Comparison of ENCODE assay signal across 8 cellular contexts in the genomic region with DNA sequence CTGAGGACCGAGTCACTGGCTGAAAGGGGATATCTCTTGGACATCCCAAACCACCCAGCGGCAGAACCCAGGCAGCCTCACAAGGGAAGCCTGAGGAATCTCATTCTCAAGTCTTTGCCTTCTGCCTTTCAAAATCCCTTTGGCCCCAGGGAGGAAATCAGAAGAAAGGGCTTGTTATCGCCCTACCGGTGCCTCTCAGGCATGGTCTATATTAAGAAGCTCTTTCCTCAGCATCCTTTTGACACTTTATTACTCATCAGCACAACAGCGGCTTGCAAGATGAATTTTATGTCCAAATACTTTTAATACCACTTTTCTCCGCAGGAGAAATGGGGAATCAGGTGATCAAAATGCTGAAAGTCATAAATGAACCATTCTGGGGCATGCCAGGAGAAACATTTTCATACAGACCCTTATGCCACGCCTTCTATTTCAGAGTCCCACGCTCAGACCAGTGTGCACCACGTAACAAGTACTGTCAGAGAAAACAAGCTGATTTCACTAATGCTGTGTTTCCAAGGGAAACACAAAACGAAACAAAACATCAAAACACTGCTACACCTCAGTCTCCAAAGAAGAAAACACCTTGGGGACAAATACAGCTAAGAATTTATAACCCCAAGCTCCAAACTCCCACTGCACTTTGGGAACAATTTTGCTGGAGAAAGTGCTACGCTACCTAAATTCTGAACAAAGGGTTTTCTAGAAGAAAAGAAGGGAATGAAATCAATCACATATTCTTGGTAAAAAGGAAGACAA. TPM values are rescaled to one million over a fixed set of nuclear protein-coding genes. Genes with fewer than 3 reads are reported as not detected.
DNase-seq lines count a peak whose midpoint lies in the region; ATAC-seq and TF ChIP-seq lines count a peak whose summit lies in the region.

No MANE protein-coding gene starts in this region.

- peaks cover 73% of the 10 kb centered on the region for H3K4me1 Mint-ChIP-seq in CD8-positive, alpha-beta T cell (ENCODE audit: low read depth)

- H3K4me1 ChIP-seq in CD8-positive, alpha-beta T cell (ENCODE audit: insufficient read depth, low read length): peaks cover 30% of the 10 kb centered on the region

- H3K9me3 Mint-ChIP-seq in CD8-positive, alpha-beta T cell: no peaks in the 10 kb centered on the region

- no peak for TF ChIP-seq CTCF in CD8-positive, alpha-beta T cell (IDR thresholded peaks at IDR 0.05)
- no peak for TF ChIP-seq CTCF in choroid plexus epithelial cell (conservative IDR thresholded peaks at IDR 0.05; ENCODE audit: low read depth, low read length)

- no peak overlapping the region for H3K4me3 ChIP-seq in CD8-positive, alpha-beta T cell (ENCODE audit: low read depth, low read length)
- no peak overlapping the region for H3K4me3 ChIP-seq in choroid plexus epithelial cell (ENCODE audit: low read depth, low read length)

- H3K36me3 Mint-ChIP-seq in CD8-positive, alpha-beta T cell: peaks cover 25% of the 10 kb centered on the region

- peak overlapping the region; percentile 8 for H3K27ac ChIP-seq in CD8-positive, alpha-beta T cell (ENCODE audit: low read depth, low read length)

- H3K4me3 Mint-ChIP-seq in CD8-positive, alpha-beta T cell: peak overlapping the region; percentile 52

- H3K9me3 ChIP-seq in CD8-positive, alpha-beta T cell (ENCODE audit: low read length): no peaks in the 10 kb centered on the region

- ATAC-seq in CD8-positive, alpha-beta T cell: peak; percentile 82
- peak; percentile 65 for ATAC-seq in GM21360 (IDR thresholded peaks at IDR 0.05; ENCODE audit: unreplicated experiment)

- CTCF ChIA-PET in CD8-positive, alpha-beta T cell (lab: Charles Lee): interaction anchor here (0.9 to 1.2 kb wide), 2 partner anchors 18 to 19 kb away, joined by 3 read pairs; no protein-coding TSS in a partner anchor

- no peaks in the 10 kb centered on the region for H3K27me3 Mint-ChIP-seq in CD8-positive, alpha-beta T cell (ENCODE audit: low read depth)

- intact Hi-C loops in CD8-positive, alpha-beta T cell (cut with DNase I, micrococcal nuclease): no loop called here

- H3K27ac Mint-ChIP-seq in CD8-positive, alpha-beta T cell: peak overlapping the region; percentile 94

- H3K36me3 ChIP-seq in CD8-positive, alpha-beta T cell (ENCODE audit: insufficient read depth, low read length): no peaks in the 10 kb centered on the region

- no peaks in the 10 kb centered on the region for H3K27me3 ChIP-seq in CD8-positive, alpha-beta T cell (ENCODE audit: insufficient read depth, low read length)

- peak in 3 of 7 experiments; percentile 19 to 63 (median 25) for DNase-seq in CD8-positive, alpha-beta T cell
- DNase-seq in NOMO-1 (lab: John Stamatoyannopoulos, UW; ENCODE audit: unreplicated experiment in 2 of 2) (peak; percentile 37 to 47), choroid plexus epithelial cell (ENCODE audit: low read depth) (peak; percentile 52), renal cortical epithelial cell (ENCODE audit: low read depth) (peak; percentile 70), NCI-H69 (lab: John Stamatoyannopoulos, UW) (no peak), H4 (ENCODE audit: low spot score) (no peak), pons (ENCODE audit: low spot score) (no peak)

- POLR2A ChIA-PET in CD8-positive, alpha-beta T cell (lab: Charles Lee): interaction anchor here (1.0 kb wide), 1 partner anchor 10 kb away, joined by 3 read pairs; no protein-coding TSS in a partner anchor

RNA-seq across cellular contexts. Expression of gene RAPGEF1, which starts 30.0 kb away (rescaled TPM):
- 100 to 1,000 TPM; 127 to 130 TPM for total RNA-seq in CD8-positive, alpha-beta T cell
- total RNA-seq in renal cortical epithelial cell: 20.8 and 31.3 TPM in 2 replicates
- 7.5 and 9.7 TPM in 2 replicates for total RNA-seq in H4 (2014; rRNA removed; shearing (Covaris generic))

Comparison
In these comparisons a context has a peak if more than half of its experiments do, and no peak if none do; other contexts are left out.
1. DNase-seq: peak in NOMO-1 (2 of 2), choroid plexus epithelial cell (single experiment) and renal cortical epithelial cell (single experiment); none in NCI-H69 (single experiment), H4 (single experiment) and pons (single experiment).